In genomic region chr10:52337225-52337624, GRCh38 we compare ENCODE assay signal across 25 cellular contexts. TPM values are rescaled to one million over a fixed set of nuclear protein-coding genes. Genes with fewer than 3 reads are reported as not detected.
DNase-seq lines count a peak whose midpoint lies in the region; ATAC-seq, FAIRE-seq and TF ChIP-seq lines count a peak whose summit lies in the region.
"Had no signal": no experiment of that assay in that cellular context is flagged by ENCODE, and none has a peak within 500 bp of the region (broad histone marks: within the 10 kb centered on the region; RNA-seq: fewer than 3 reads in every experiment).

No MANE protein-coding gene starts in this region.

- no peak overlapping the region for H2AK5ac ChIP-seq in IMR-90 (ENCODE audit: low read depth, low read length)

- H3K9me1 ChIP-seq in IMR-90 (ENCODE audit: insufficient read depth, low read length): peaks cover 3% of the 10 kb centered on the region; the same call in 1 of the 2 replicates
- H3K9me1 ChIP-seq in K562 (ENCODE audit: control insufficient read depth, insufficient read depth, low read length): no peaks in the 10 kb centered on the region

- H3K4me1 ChIP-seq in mammary epithelial cell (ENCODE audit: insufficient read depth, low read length): peaks cover 27% of the 10 kb centered on the region
- H3K4me1 ChIP-seq in IMR-90 (ENCODE audit: control insufficient read depth, insufficient read depth, low read length): peaks cover 3% of the 10 kb centered on the region
- no peaks in the 10 kb centered on the region for H3K4me1 ChIP-seq in K562 (replicated peaks in 1 of 2; ENCODE audit: control insufficient read depth in 2 of 2, insufficient read depth in 2 of 2, low read length in 2 of 2)
- H3K4me1 ChIP-seq in gastroesophageal sphincter: no peaks in the 10 kb centered on the region
- H3K4me1 ChIP-seq: BE2C; BLaER1 treated with 17β-estradiol and CSF1 and Interleukin-3, amounts not matched to agents 10 nM and 100 nM had no signal

- no peak overlapping the region for H3K27ac Mint-ChIP-seq in MCF 10A (ENCODE audit: low read depth, unreplicated experiment)
- H3K27ac Mint-ChIP-seq: CD14-positive monocyte; CD4-positive, alpha-beta T cell had no signal

- no peak overlapping the region for H4K91ac ChIP-seq in IMR-90 (ENCODE audit: insufficient read depth, low read depth, low read length)

- no peak for ATAC-seq in IMR-90 (ENCODE audit: low read depth)
- no peak for ATAC-seq in K562
- ATAC-seq in gastroesophageal sphincter: no peak
- ATAC-seq in GM18519 (IDR thresholded peaks at IDR 0.05; ENCODE audit: low FRiP score, unreplicated experiment): no peak

- H2BK120ac ChIP-seq in IMR-90 (ENCODE audit: low read depth, low read length): no peak overlapping the region

- H3K79me1 ChIP-seq in IMR-90 (ENCODE audit: low read depth in 1 of 2, low read length in 2 of 2): no peaks in the 10 kb centered on the region

- H3K4me2 ChIP-seq in mammary epithelial cell (ENCODE audit: insufficient read depth, low read depth, low read length): no peak overlapping the region
- H3K4me2 ChIP-seq in IMR-90 (ENCODE audit: low read depth, low read length): no peak overlapping the region
- H3K4me2 ChIP-seq in K562 (ENCODE audit: insufficient read depth, low read length): no peak overlapping the region
- H3K4me2 ChIP-seq: BLaER1 treated with 17β-estradiol and CSF1 and Interleukin-3, amounts not matched to agents 10 nM and 100 nM had no signal

- intact Hi-C loops in mammary epithelial cell (cut with micrococcal nuclease): no loop called here
- intact Hi-C loops in MCF 10A (cut with micrococcal nuclease): no loop called here
- intact Hi-C loops in IMR-90 (cut with micrococcal nuclease): no loop called here
- intact Hi-C loops in K562 (cut with micrococcal nuclease): no loop called here

- no peaks in the 10 kb centered on the region for H3K36me3 Mint-ChIP-seq in MCF 10A (ENCODE audit: insufficient read depth, unreplicated experiment)
- H3K36me3 Mint-ChIP-seq: CD14-positive monocyte had no signal

- no peak overlapping the region for H3K4ac ChIP-seq in IMR-90 (ENCODE audit: low read depth, low read length)

- TF ChIP-seq POLR2A in IMR-90 (IDR thresholded peaks at IDR 0.05; ENCODE audit: low read depth, low read length): no peak
- no peak for TF ChIP-seq POLR2A in K562 (conservative IDR thresholded peaks at IDR 0.05)
- TF ChIP-seq POLR2A in gastroesophageal sphincter (IDR thresholded peaks at IDR 0.05): no peak

- 100% methylated on average over 1 of the region's 1 CpG for WGBS in mammary epithelial cell (ENCODE audit: low coverage, missing lambda C conversion rate)
- WGBS in IMR-90 (ENCODE audit: extremely low coverage in 2 of 2, insufficient read length in 1 of 2), 2 experiments: no CpG with 5 or more reads among the region's 1 CpG
- WGBS in K562 (ENCODE audit: insufficient coverage, low coverage, missing lambda C conversion rate): 0% methylated on average over 1 of the region's 1 CpG
- 77 to 93% methylated on average over 1 of the region's 1 CpG for whole genome bisulfite sequencing in gastroesophageal sphincter (ENCODE audit: low coverage in 1 of 2), 2 donors

- no TSS peak for BruUV-seq in mammary epithelial cell (replicated peaks; lab: Mats Ljungman, UMichigan)
- BruUV-seq in MCF 10A (replicated peaks; lab: Mats Ljungman, UMichigan): no TSS peak
- BruUV-seq in IMR-90 (replicated peaks; lab: Mats Ljungman, UMichigan): no TSS peak
- BruUV-seq in K562 (replicated peaks; lab: Mats Ljungman, UMichigan): no TSS peak

- no peaks in the 10 kb centered on the region for H3K79me2 ChIP-seq in mammary epithelial cell (ENCODE audit: insufficient read depth, low read length)
- H3K79me2 ChIP-seq in K562 (ENCODE audit: control insufficient read depth, insufficient read depth, low read length): no peaks in the 10 kb centered on the region

- no peak overlapping the region for H3K4me3 Mint-ChIP-seq in MCF 10A (ENCODE audit: unreplicated experiment)
- H3K4me3 Mint-ChIP-seq: CD14-positive monocyte; CD4-positive, alpha-beta T cell had no signal

- no peak overlapping the region for H3K18ac ChIP-seq in IMR-90 (ENCODE audit: low read depth, low read length)

- H3K9me3 Mint-ChIP-seq in MCF 10A (ENCODE audit: unreplicated experiment): no peaks in the 10 kb centered on the region
- H3K9me3 Mint-ChIP-seq: CD4-positive, alpha-beta T cell had no signal

- H4K8ac ChIP-seq in IMR-90 (ENCODE audit: low read depth in 2 of 2, low read length in 2 of 2): no peak overlapping the region

- no peak overlapping the region for H3K56ac ChIP-seq in IMR-90 (ENCODE audit: extremely low read depth, insufficient read depth, low read length)

- H3K9ac ChIP-seq in mammary epithelial cell (ENCODE audit: insufficient read depth, low read length) (no peak overlapping the region), IMR-90 (ENCODE audit: low read depth, low read length) (no peak overlapping the region), K562 (ENCODE audit: insufficient read depth in 1 of 2, low read depth in 2 of 2, low read length in 2 of 2) (no peak overlapping the region)
- H3K9ac ChIP-seq: BLaER1 treated with 17β-estradiol and CSF1 and Interleukin-3, amounts not matched to agents 10 nM and 100 nM had no signal

- H3K27ac ChIP-seq in mammary epithelial cell (ENCODE audit: insufficient read depth, low read depth, low read length) (no peak overlapping the region), IMR-90 (ENCODE audit: insufficient read depth, low read length) (no peak overlapping the region), K562 (ENCODE audit: extremely low read depth, low read depth, low read length) (no peak overlapping the region), gastroesophageal sphincter (no peak overlapping the region)
- H3K27ac ChIP-seq: 22Rv1; BLaER1 treated with 17β-estradiol and CSF1 and Interleukin-3, amounts not matched to agents 10 nM and 100 nM had no signal

- H2BK15ac ChIP-seq in IMR-90 (ENCODE audit: low read depth, low read length): no peak overlapping the region

- no peak for FAIRE-seq in K562 (lab: Jason Lieb, UNC)
- FAIRE-seq: A204.1, GM12891, GM18507 had no signal

- DNase-seq in mammary epithelial cell (no peak), MCF 10A (ENCODE audit: unreplicated experiment) (no peak), IMR-90 (no peak), K562 (ENCODE audit: extremely low read depth in 1 of 4, low spot score in 3 of 4) (no peak), NCI-H2227 (lab: John Stamatoyannopoulos, UW; ENCODE audit: unreplicated experiment) (no peak)
- DNase-seq: ACHN; AML-193; BE2C; Calu3; CD4-positive, alpha-beta T cell; COR-L47; DMS53; DMS79 treated with DMSO at 0.1 percent for 48 hours; GF-D8; GOT3; H7; HCEC 1CT had no signal

- H3K27me3 Mint-ChIP-seq in MCF 10A (ENCODE audit: insufficient read depth, unreplicated experiment): no peaks in the 10 kb centered on the region
- H3K27me3 Mint-ChIP-seq: CD4-positive, alpha-beta T cell had no signal

- CTCF ChIA-PET in mammary epithelial cell (lab: Charles Lee; ENCODE audit: low non-redundant PET): no interaction called here
- CTCF ChIA-PET in MCF 10A (lab: Yijun Ruan, JAX): interaction anchor here (0.5 to 1.5 kb wide), 6 partner anchors 9 to 403 kb away, joined by 3 to 5 read pairs (median 4); no protein-coding TSS in a partner anchor
- CTCF ChIA-PET in IMR-90 (lab: Yijun Ruan, JAX): no interaction called here
- CTCF ChIA-PET in K562 (lab: Yijun Ruan, JAX; ENCODE audit: low intra/inter-chr PET ratio): no interaction called here

- no peak overlapping the region for H4K5ac ChIP-seq in IMR-90 (ENCODE audit: low read depth, low read length)

- POLR2A ChIA-PET in MCF 10A (lab: Yijun Ruan, JAX) (interaction anchor here (0.5 kb wide), 1 partner anchor 118 kb away, joined by 3 read pairs; no protein-coding TSS in a partner anchor), IMR-90 (lab: Charles Lee; ENCODE audit: unreplicated experiment) (no interaction called here), K562 (lab: Yijun Ruan, JAX) (no interaction called here)

- no peak overlapping the region for H2BK5ac ChIP-seq in IMR-90 (ENCODE audit: low read depth, low read length, poor library complexity, severe bottlenecking)

- H3K4me1 Mint-ChIP-seq in MCF 10A (ENCODE audit: insufficient read depth, unreplicated experiment): peaks cover 7% of the 10 kb centered on the region
- H3K4me1 Mint-ChIP-seq: CD14-positive monocyte had no signal

- no peak for TF ChIP-seq RAD21 in IMR-90 (IDR thresholded peaks at IDR 0.05; ENCODE audit: low read length)
- no peak for TF ChIP-seq RAD21 in K562 (CRISPR knock-in tag; conservative IDR thresholded peaks at IDR 0.05 in 1 of 2, IDR thresholded peaks at IDR 0.05 in 1 of 2)

- H3K4me3 ChIP-seq in mammary epithelial cell (replicated peaks in 1 of 3; ENCODE audit: insufficient read depth in 1 of 3, low read depth in 2 of 3, low read length in 3 of 3) (no peak overlapping the region), IMR-90 (ENCODE audit: insufficient read depth, low read depth, low read length) (no peak overlapping the region), K562 (no peak overlapping the region), gastroesophageal sphincter (no peak overlapping the region)
- H3K4me3 ChIP-seq: BLaER1 treated with 17β-estradiol and CSF1 and Interleukin-3, amounts not matched to agents 10 nM and 100 nM had no signal

- H3K9me3 ChIP-seq in mammary epithelial cell (replicated peaks; ENCODE audit: insufficient read depth, low read length) (no peaks in the 10 kb centered on the region), IMR-90 (ENCODE audit: control insufficient read depth, insufficient read depth, low read length) (no peaks in the 10 kb centered on the region), K562 (replicated peaks; ENCODE audit: control insufficient read depth, insufficient read depth, low read depth, low read length) (no peaks in the 10 kb centered on the region), gastroesophageal sphincter (no peaks in the 10 kb centered on the region)
- H3K9me3 ChIP-seq: BE2C; BLaER1 treated with 17β-estradiol and CSF1 and Interleukin-3, amounts not matched to agents 10 nM and 100 nM had no signal

- no peak overlapping the region for H3K14ac ChIP-seq in IMR-90 (replicated peaks; ENCODE audit: low read depth, low read length)

- TF ChIP-seq EP300 in K562 (IDR thresholded peaks at IDR 0.05; ENCODE audit: low read length) (no peak), gastroesophageal sphincter (IDR thresholded peaks at IDR 0.05) (no peak)

- H2BK20ac ChIP-seq in IMR-90 (ENCODE audit: low read depth, low read length): no peak overlapping the region

- in situ Hi-C loops in mammary epithelial cell (cut with MboI; ENCODE audit: low sequenced_read_pairs in 2 of 2): no loop called here
- in situ Hi-C loops in IMR-90 (cut with MboI; ENCODE audit: low sequenced_read_pairs): no loop called here
- in situ Hi-C loops in K562 (cut with MboI): no loop called here

- no peak overlapping the region for H2AK9ac ChIP-seq in IMR-90 (replicated peaks; ENCODE audit: low read depth, low read length, poor library complexity)

- dilution Hi-C loops in mammary epithelial cell (cut with HindIII; ENCODE audit: low sequenced_read_pairs): no loop called here
- dilution Hi-C loops in IMR-90 (cut with HindIII; ENCODE audit: low sequenced_read_pairs, unreplicated experiment): no loop called here

- H3K27me3 ChIP-seq in mammary epithelial cell (ENCODE audit: insufficient read depth, low read length) (no peaks in the 10 kb centered on the region), IMR-90 (ENCODE audit: control insufficient read depth, insufficient read depth, low read length) (no peaks in the 10 kb centered on the region), K562 (ENCODE audit: control insufficient read depth in 2 of 2, insufficient read depth in 2 of 2, low read length in 2 of 2) (no peaks in the 10 kb centered on the region), gastroesophageal sphincter (peaks cover 6% of the 10 kb centered on the region)
- H3K27me3 ChIP-seq: BE2C; BLaER1 treated with 17β-estradiol and CSF1 and Interleukin-3, amounts not matched to agents 10 nM and 100 nM had no signal

- H3K36me3 ChIP-seq in mammary epithelial cell (ENCODE audit: insufficient read depth, low read length) (no peaks in the 10 kb centered on the region), IMR-90 (ENCODE audit: control insufficient read depth, insufficient read depth, low read length) (no peaks in the 10 kb centered on the region), K562 (ENCODE audit: control insufficient read depth, insufficient read depth, low read length) (no peaks in the 10 kb centered on the region), gastroesophageal sphincter (no peaks in the 10 kb centered on the region)
- H3K36me3 ChIP-seq: BE2C; BLaER1 treated with 17β-estradiol and CSF1 and Interleukin-3, amounts not matched to agents 10 nM and 100 nM had no signal

- TF ChIP-seq CTCF in mammary epithelial cell (conservative IDR thresholded peaks at IDR 0.05 in 1 of 2, IDR thresholded peaks at IDR 0.05 in 1 of 2; ENCODE audit: extremely low read depth in 1 of 2, insufficient read depth in 1 of 2, low read depth in 1 of 2, low read length in 2 of 2): no peak
- TF ChIP-seq CTCF in MCF 10A (IDR thresholded peaks at IDR 0.05; ENCODE audit: unreplicated experiment): no peak
- TF ChIP-seq CTCF in IMR-90 (conservative IDR thresholded peaks at IDR 0.05; ENCODE audit: low read depth, low read length): no peak
- no peak for TF ChIP-seq CTCF in K562 (IDR thresholded peaks at IDR 0.05 in 2 of 3, conservative IDR thresholded peaks at IDR 0.05 in 1 of 3; ENCODE audit: insufficient read depth in 2 of 3, low read depth in 1 of 3, low read length in 3 of 3)
- no peak for TF ChIP-seq CTCF in gastroesophageal sphincter (IDR thresholded peaks at IDR 0.05)

- H3K23ac ChIP-seq in IMR-90 (ENCODE audit: low read depth, low read length): no peak overlapping the region

- H2AFZ ChIP-seq in mammary epithelial cell (ENCODE audit: low read depth, low read length): peak overlapping the region; percentile 48
- no peak overlapping the region for H2AFZ ChIP-seq in IMR-90 (replicated peaks; ENCODE audit: low read length, poor library complexity)
- H2AFZ ChIP-seq in K562 (ENCODE audit: low read depth, low read length): no peak overlapping the region

- no peaks in the 10 kb centered on the region for H4K20me1 ChIP-seq in mammary epithelial cell (ENCODE audit: insufficient read depth, low read length)
- H4K20me1 ChIP-seq in IMR-90 (ENCODE audit: insufficient read depth, low read length): no peaks in the 10 kb centered on the region
- no peaks in the 10 kb centered on the region for H4K20me1 ChIP-seq in K562 (replicated peaks; ENCODE audit: control insufficient read depth, insufficient read depth, low read length)
- H4K20me1 ChIP-seq: BLaER1 treated with 17β-estradiol and CSF1 and Interleukin-3, amounts not matched to agents 10 nM and 100 nM had no signal

RNA-seq across cellular contexts. Expression of gene DKK1, which starts 23.1 kb away (rescaled TPM):
- total RNA-seq in mammary epithelial cell: 100 to 1,000 TPM; 157 to 161 TPM
- polyA plus RNA-seq in mammary epithelial cell: 325 TPM
- polyA minus RNA-seq in mammary epithelial cell: 217 TPM
- 31.8 and 37.4 TPM in 2 replicates for total RNA-seq in MCF 10A (2022)
- total RNA-seq in IMR-90 (2012; rRNA removed): 74.7 and 116 TPM in 2 replicates
- 91.4 and 97.6 TPM in 2 replicates for polyA plus RNA-seq in IMR-90 (2012; rRNA removed)
- 27.7 and 37.6 TPM in 2 replicates for polyA plus RNA-seq in IMR-90 (2012; cell fraction: cytosol; rRNA removed)
- 32.2 and 46.0 TPM in 2 replicates for polyA plus RNA-seq in IMR-90 (2012; cell fraction: nucleus; rRNA removed; ENCODE audit: low replicate concordance)
- total RNA-seq in K562 (2011; cell fraction: chromatin; rRNA removed; ENCODE audit: low replicate concordance): not detected in 2 replicates
- not detected in 2 replicates for total RNA-seq in K562 (2011; cell fraction: nucleolus; rRNA removed)
- total RNA-seq in K562 (2011; cell fraction: nucleoplasm; rRNA removed): not detected in 2 replicates
- not detected in 2 replicates for total RNA-seq in K562 (2014; rRNA removed)
- not detected in 2 replicates for total RNA-seq in K562 (2014; rRNA removed; fragmentation: Illumina TruSeq; extraction: Trizol)
- not detected in 2 replicates for total RNA-seq in K562 (2015; rRNA removed; fragmentation: Illumina TruSeq; extraction: Trizol)
- total RNA-seq in K562 (2021): 0.13 and 0.25 TPM in 2 replicates
- not detected in 2 replicates for polyA plus RNA-seq in K562 (2011; rRNA removed)
- not detected in 2 replicates for polyA plus RNA-seq in K562 (2011; cell fraction: cytosol; rRNA removed)
- polyA plus RNA-seq in K562 (2011; cell fraction: nucleus; rRNA removed): not detected in 2 replicates
- polyA plus RNA-seq in K562 (2012): not detected in 2 replicates
- polyA plus RNA-seq in K562 (2014; fragmentation: Illumina TruSeq; extraction: Trizol): not detected in 2 replicates
- not detected for polyA plus RNA-seq in K562 (2014; fragmentation: Nextera tagmentation; extraction: Ambion mirVana)
- not detected in 2 replicates for polyA plus RNA-seq in K562 (2014; rRNA removed)
- polyA minus RNA-seq in K562 (2011; rRNA and poly(A)+ RNA removed): not detected in 2 replicates
- 1.8 TPM in 1 of 2 replicates, not detected in the other for polyA minus RNA-seq in K562 (2011; cell fraction: cytosol; rRNA and poly(A)+ RNA removed)
- polyA minus RNA-seq in K562 (2011; cell fraction: nucleus; rRNA and poly(A)+ RNA removed): 0.78 TPM in 1 of 2 replicates, not detected in the other
- total RNA-seq in gastroesophageal sphincter: 1 to 10 TPM in 2 of 4 donors, not detected in 2; 3.1 to 7.5 TPM
- total RNA-seq: CD4-positive, alpha-beta T cell had no signal
- polyA plus RNA-seq: CD14-positive monocyte had no signal
